ENCODE assay signal across 15 cellular contexts in genomic region chr13:97231118-97231831, GRCh38. TPM values are rescaled to one million over a fixed set of nuclear protein-coding genes. Genes with fewer than 3 reads are reported as not detected.
DNase-seq lines count a peak whose midpoint lies in the region; ATAC-seq and TF ChIP-seq lines count a peak whose summit lies in the region.
"Had no signal": no experiment of that assay in that cellular context is flagged by ENCODE, and none has a peak within 500 bp of the region (broad histone marks: within the 10 kb centered on the region; RNA-seq: fewer than 3 reads in every experiment).

No MANE protein-coding gene starts in this region.

- peak overlapping the region; percentile 51 for H3K27ac ChIP-seq in IMR-90 (ENCODE audit: insufficient read depth, low read length)
- H3K27ac ChIP-seq in caudate nucleus (ENCODE audit: low read depth, low read length): peak overlapping the region; percentile 9
- H3K27ac ChIP-seq in right atrium auricular region: peak overlapping the region; percentile 14 to 30
- H3K27ac ChIP-seq in sigmoid colon: peak overlapping the region in 3 of 4 donors; percentile 38 to 94 (median 93)

- H4K91ac ChIP-seq in IMR-90 (ENCODE audit: insufficient read depth, low read depth, low read length): peak overlapping the region; percentile 70

- DNase-seq in IMR-90 (no peak), caudate nucleus (lab: John Stamatoyannopoulos, UW) (peak in 4 of 61 donors; percentile 8 to 40 (median 26)), right atrium auricular region (ENCODE audit: low spot score) (no peak), sigmoid colon (no peak), NCI-H187 treated with DMSO at 0.1 percent for 48 hours (lab: John Stamatoyannopoulos, UW) (no peak), NCI-H526 (lab: John Stamatoyannopoulos, UW) (no peak)
- DNase-seq: activated CD4-positive, alpha-beta T cell treated with anti-CD3 and anti-CD28 coated beads for 1 hour; AML-193; cortex of kidney; left cardiac atrium; midbrain; NCI-H2171 treated with DMSO at 0.1 percent for 48 hours; T1000 had no signal

- peaks cover 24 to 91% of the 10 kb centered on the region in 2 experiments for H3K79me1 ChIP-seq in IMR-90 (ENCODE audit: low read depth in 1 of 2, low read length in 2 of 2)

- peak overlapping the region; percentile 23; the same call in 1 of the 2 replicates for H3K56ac ChIP-seq in IMR-90 (ENCODE audit: extremely low read depth, insufficient read depth, low read length)

- dilution Hi-C loops in IMR-90 (cut with HindIII; ENCODE audit: low sequenced_read_pairs, unreplicated experiment): no loop called here

- no peak for TF ChIP-seq EP300 in sigmoid colon (IDR thresholded peaks at IDR 0.05)

- peak overlapping the region; percentile 61 for H3K14ac ChIP-seq in IMR-90 (replicated peaks; ENCODE audit: low read depth, low read length)

- ATAC-seq in IMR-90 (ENCODE audit: low read depth) (peak; percentile 54), HG03196 (IDR thresholded peaks at IDR 0.05; ENCODE audit: unreplicated experiment) (no peak), HG03108 (IDR thresholded peaks at IDR 0.05; ENCODE audit: unreplicated experiment) (no peak)

- peak overlapping the region; percentile 19 for H3K4me2 ChIP-seq in IMR-90 (ENCODE audit: low read depth, low read length)

- POLR2A ChIA-PET in IMR-90 (lab: Charles Lee; ENCODE audit: unreplicated experiment): interaction anchor here (0.6 to 0.7 kb wide), 2 partner anchors 9 to 108 kb away, joined by 4 to 18 read pairs; no protein-coding TSS in a partner anchor

- H3K4me1 ChIP-seq in IMR-90 (ENCODE audit: control insufficient read depth, insufficient read depth, low read length) (peaks cover 28% of the 10 kb centered on the region), right atrium auricular region (peaks cover 0 to 96% of the 10 kb centered on the region in 2 donors), sigmoid colon (peaks cover 0 to 95% (median 87%) of the 10 kb centered on the region in 4 donors)

- no peak for TF ChIP-seq CTCF in IMR-90 (conservative IDR thresholded peaks at IDR 0.05; ENCODE audit: low read depth, low read length)
- no peak for TF ChIP-seq CTCF in right atrium auricular region (IDR thresholded peaks at IDR 0.05)
- TF ChIP-seq CTCF in sigmoid colon (IDR thresholded peaks at IDR 0.05): no peak

- no TSS peak for BruUV-seq in IMR-90 (replicated peaks; lab: Mats Ljungman, UMichigan)

- TF ChIP-seq RAD21 in IMR-90 (IDR thresholded peaks at IDR 0.05; ENCODE audit: low read length): no peak

- peak overlapping the region; percentile 84 for H3K4ac ChIP-seq in IMR-90 (ENCODE audit: low read depth, low read length)

- peak overlapping the region; percentile 10 to 40; a peak in 2 of 4 replicates for H4K8ac ChIP-seq in IMR-90 (ENCODE audit: low read depth in 2 of 2, low read length in 2 of 2)

- no peak overlapping the region for H2AK9ac ChIP-seq in IMR-90 (replicated peaks; ENCODE audit: low read depth, low read length, poor library complexity)

- no CpG with 5 or more reads among the region's 4 CpGs for WGBS in IMR-90 (ENCODE audit: extremely low coverage in 2 of 2, insufficient read length in 1 of 2), 2 experiments
- 80 to 87% methylated on average over 4 of the region's 4 CpGs for WGBS in sigmoid colon, 2 donors

- H3K4me3 ChIP-seq in IMR-90 (ENCODE audit: insufficient read depth, low read depth, low read length) (no peak overlapping the region), right atrium auricular region (no peak overlapping the region), sigmoid colon (no peak overlapping the region)

- peak overlapping the region; percentile 36; the same call in 2 of the 3 replicates for H2BK15ac ChIP-seq in IMR-90 (ENCODE audit: low read depth, low read length)

- H2BK120ac ChIP-seq in IMR-90 (ENCODE audit: low read depth, low read length): peak overlapping the region; percentile 72

- H3K9me3 ChIP-seq in IMR-90 (ENCODE audit: control insufficient read depth, insufficient read depth, low read length) (no peaks in the 10 kb centered on the region), right atrium auricular region (no peaks in the 10 kb centered on the region), sigmoid colon (no peaks in the 10 kb centered on the region)

- peak overlapping the region; percentile 15 for H2AFZ ChIP-seq in IMR-90 (replicated peaks; ENCODE audit: low read length, poor library complexity)

- peak overlapping the region; percentile 19 for H3K18ac ChIP-seq in IMR-90 (ENCODE audit: low read depth, low read length)

- peak overlapping the region; percentile 71 for H2AK5ac ChIP-seq in IMR-90 (ENCODE audit: low read depth, low read length)

- H3K27me3 ChIP-seq in IMR-90 (ENCODE audit: control insufficient read depth, insufficient read depth, low read length): no peaks in the 10 kb centered on the region
- no peaks in the 10 kb centered on the region for H3K27me3 ChIP-seq in right atrium auricular region
- no peaks in the 10 kb centered on the region for H3K27me3 ChIP-seq in sigmoid colon

- peak overlapping the region; percentile 33; the same call in 1 of the 2 replicates for H3K9ac ChIP-seq in IMR-90 (ENCODE audit: low read depth, low read length)

- peaks cover 35% of the 10 kb centered on the region for H3K9me1 ChIP-seq in IMR-90 (ENCODE audit: insufficient read depth, low read length)

- in situ Hi-C loops in IMR-90 (cut with MboI; ENCODE audit: low sequenced_read_pairs): loop anchor here (10.0 kb wide), 1 partner anchor 114 kb away; no protein-coding TSS in a partner anchor

- no peak overlapping the region for H4K5ac ChIP-seq in IMR-90 (ENCODE audit: low read depth, low read length)

- CTCF ChIA-PET in IMR-90 (lab: Yijun Ruan, JAX): interaction anchor here (1.2 kb wide), 1 partner anchor 13 kb away, joined by 3 read pairs; no protein-coding TSS in a partner anchor

- H3K36me3 ChIP-seq in IMR-90 (ENCODE audit: control insufficient read depth, insufficient read depth, low read length) (peaks cover 11% of the 10 kb centered on the region), right atrium auricular region (no peaks in the 10 kb centered on the region), sigmoid colon (no peaks in the 10 kb centered on the region)

- peaks cover 88% of the 10 kb centered on the region for H4K20me1 ChIP-seq in IMR-90 (ENCODE audit: insufficient read depth, low read length)

- intact Hi-C loops in IMR-90 (cut with micrococcal nuclease): no loop called here
- intact Hi-C loops in sigmoid colon (cut with DNase I): no loop called here

- peak overlapping the region; percentile 74; the same call in 1 of the 2 replicates for H3K23ac ChIP-seq in IMR-90 (ENCODE audit: low read depth, low read length)

- no peak for TF ChIP-seq POLR2A in IMR-90 (IDR thresholded peaks at IDR 0.05; ENCODE audit: low read depth, low read length)
- no peak for TF ChIP-seq POLR2A in sigmoid colon (IDR thresholded peaks at IDR 0.05)

- H2BK5ac ChIP-seq in IMR-90 (ENCODE audit: low read depth, low read length, poor library complexity, severe bottlenecking): peak overlapping the region; percentile 69

- H2BK20ac ChIP-seq in IMR-90 (ENCODE audit: low read depth, low read length): peak overlapping the region; percentile 38

TF ChIP-seq in IMR-90, 13 proteins besides CTCF, POLR2A, EP300 and RAD21:
- no peak for TF ChIP-seq NFE2L2 (IDR thresholded peaks at IDR 0.05; ENCODE audit: low read depth, low read length)
- TF ChIP-seq RFX5 (IDR thresholded peaks at IDR 0.05; ENCODE audit: low read depth, low read length): no peak
- no peak for TF ChIP-seq BHLHE40 (IDR thresholded peaks at IDR 0.05; ENCODE audit: low read depth, low read length)
- no peak for TF ChIP-seq CHD1 (IDR thresholded peaks at IDR 0.05; ENCODE audit: low read depth, low read length)
- TF ChIP-seq FOS (IDR thresholded peaks at IDR 0.05; ENCODE audit: low read depth, low read length): no peak
- TF ChIP-seq MAZ (IDR thresholded peaks at IDR 0.05; ENCODE audit: borderline replicate concordance, low read depth, low read length): no peak
- no peak for TF ChIP-seq SMC3 (IDR thresholded peaks at IDR 0.05; ENCODE audit: low read depth, low read length)
- TF ChIP-seq CEBPB (IDR thresholded peaks at IDR 0.05; ENCODE audit: low read depth, low read length): no peak

RNA-seq across cellular contexts. Expression of gene MBNL2, which starts 9.1 kb away (rescaled TPM):
- total RNA-seq in IMR-90 (2012; rRNA removed): 103 and 126 TPM in 2 replicates
- 24.8 and 26.9 TPM in 2 replicates for polyA plus RNA-seq in IMR-90 (2012; rRNA removed)
- polyA plus RNA-seq in IMR-90 (2012; cell fraction: cytosol; rRNA removed): 8.1 and 11.6 TPM in 2 replicates
- polyA plus RNA-seq in IMR-90 (2012; cell fraction: nucleus; rRNA removed; ENCODE audit: low replicate concordance): 9.4 and 35.9 TPM in 2 replicates
- total RNA-seq in right atrium auricular region: 10 to 100 TPM; 62.0 to 81.6 TPM
- total RNA-seq in sigmoid colon: 100 to 1,000 TPM in 1 of 4 donors, 10 to 100 TPM in 3; 84.7 to 110 (median 95.1) TPM
- polyA plus RNA-seq in sigmoid colon: 10 to 100 TPM; 11.8 to 16.2 (median 14.8) TPM

Comparison
In these comparisons a context has a peak if more than half of its experiments do, and no peak if none do; other contexts are left out.
1. H3K27ac ChIP-seq: peak in every context shown above with its lines; median percentile 93 in sigmoid colon; 51 in IMR-90; 22 in right atrium auricular region; 9 in caudate nucleus.